8 cellular contexts compared by ENCODE assay signal in genomic region chr4:37890501-37891220, GRCh38. TPM values are rescaled to one million over a fixed set of nuclear protein-coding genes. Genes with fewer than 3 reads are reported as not detected.
DNase-seq lines count a peak whose midpoint lies in the region; ATAC-seq lines count a peak whose summit lies in the region.

Gene TBC1D1, plus strand, starts transcription at chr4:37891084. Its CDS starts 11,012 bp downstream, at chr4:37902096.

- H3K9me3 Mint-ChIP-seq in naive thymus-derived CD8-positive, alpha-beta T cell = no peaks in the 10 kb centered on the region
- no peaks in the 10 kb centered on the region for H3K9me3 Mint-ChIP-seq in stimulated activated naive CD8-positive, alpha-beta T cell treated with anti-CD3 and anti-CD28 coated beads, Interleukin-15, amount 100 ng/mL, for 72 hours

- ATAC-seq in HG02938 (IDR thresholded peaks at IDR 0.05; ENCODE audit: unreplicated experiment) = peak; percentile 17
- peak; percentile 69 for ATAC-seq in esophagus mucosa
- ATAC-seq in naive thymus-derived CD8-positive, alpha-beta T cell = peak; percentile 34 to 47
- peak; percentile 46 for ATAC-seq in stimulated activated naive CD8-positive, alpha-beta T cell treated with anti-CD3 and anti-CD28 coated beads, Interleukin-15, amount 100 ng/mL, for 72 hours

- H3K36me3 Mint-ChIP-seq in naive thymus-derived CD8-positive, alpha-beta T cell = peaks cover 0 to 6% (median 4%) of the 10 kb centered on the region in 3 donors

- H3K27ac Mint-ChIP-seq in naive thymus-derived CD8-positive, alpha-beta T cell = peak within 1 kb of the TSS; percentile 80 to 99 (median 96)
- peak within 1 kb of the TSS; percentile 94 to 97 for H3K27ac Mint-ChIP-seq in stimulated activated naive CD8-positive, alpha-beta T cell treated with anti-CD3 and anti-CD28 coated beads, Interleukin-15, amount 100 ng/mL, for 72 hours

- H3K4me3 Mint-ChIP-seq in naive thymus-derived CD8-positive, alpha-beta T cell = peak within 1 kb of the TSS; percentile 89 to 98 (median 95)
- H3K4me3 Mint-ChIP-seq in stimulated activated naive CD8-positive, alpha-beta T cell treated with anti-CD3 and anti-CD28 coated beads, Interleukin-15, amount 100 ng/mL, for 72 hours = peak within 1 kb of the TSS; percentile 84 to 86

- DNase-seq in NCI-H2107 (lab: John Stamatoyannopoulos, UW) = peak; percentile 6
- DNase-seq in NCI-H2107 treated with DMSO at 0.1 percent for 48 hours (lab: John Stamatoyannopoulos, UW; ENCODE audit: unreplicated experiment) = no peak
- peak; percentile 69 for DNase-seq in NCI-H69 (lab: John Stamatoyannopoulos, UW)
- DNase-seq in activated CD8-positive, alpha-beta memory T cell treated with anti-CD3 and anti-CD28 coated beads, Interleukin-2, amount 50 U/mL, for 4 hours = peak; percentile 51
- peak in 9 of 10 donors; percentile 10 to 68 (median 27) for DNase-seq in naive thymus-derived CD8-positive, alpha-beta T cell
- DNase-seq in stimulated activated naive CD8-positive, alpha-beta T cell treated with anti-CD3 and anti-CD28 coated beads, Interleukin-15, amount 100 ng/mL, for 72 hours = peak in 1 of 2 donors; percentile 59

- H3K27me3 Mint-ChIP-seq in naive thymus-derived CD8-positive, alpha-beta T cell = peaks cover 0 to 1% (median 0%) of the 10 kb centered on the region in 5 donors
- peaks cover 10% of the 10 kb centered on the region for H3K27me3 Mint-ChIP-seq in stimulated activated naive CD8-positive, alpha-beta T cell treated with anti-CD3 and anti-CD28 coated beads, Interleukin-15, amount 100 ng/mL, for 72 hours

- peaks cover 17 to 53% (median 38%) of the 10 kb centered on the region in 4 donors for H3K4me1 Mint-ChIP-seq in naive thymus-derived CD8-positive, alpha-beta T cell
- peaks cover 43% of the 10 kb centered on the region for H3K4me1 Mint-ChIP-seq in stimulated activated naive CD8-positive, alpha-beta T cell treated with anti-CD3 and anti-CD28 coated beads, Interleukin-15, amount 100 ng/mL, for 72 hours

- POLR2A ChIA-PET in naive thymus-derived CD8-positive, alpha-beta T cell (lab: Charles Lee) = interaction anchor here (0.5 to 2.3 kb wide), 4 partner anchors 32 to 178 kb away, joined by 3 to 17 read pairs (median 3); partner anchors contain the start of gene PGM2

RNA-seq across cellular contexts. Expression of gene TBC1D1, which starts in this region (rescaled TPM):
- total RNA-seq in esophagus mucosa = 11.4 TPM
- total RNA-seq in naive thymus-derived CD8-positive, alpha-beta T cell = 10 to 100 TPM; 49.1 to 53.8 TPM
- 10 to 100 TPM; 18.4 to 27.2 (median 18.7) TPM for polyA plus RNA-seq in naive thymus-derived CD8-positive, alpha-beta T cell

Comparison
In these comparisons a context has a peak if more than half of its experiments do, and no peak if none do; other contexts are left out.
1. ATAC-seq: peak in every context shown above with its lines; median percentile 69 in esophagus mucosa; 46 in stimulated activated naive CD8-positive, alpha-beta T cell treated with anti-CD3 and anti-CD28 coated beads, Interleukin-15, amount 100 ng/mL, for 72 hours; 40 in naive thymus-derived CD8-positive, alpha-beta T cell; 17 in HG02938.